Comparison of ENCODE assay signal across 16 cellular contexts in genomic region chr18:33581816-33582215, GRCh38. TPM values are rescaled to one million over a fixed set of nuclear protein-coding genes. Genes with fewer than 3 reads are reported as not detected.
DNase-seq lines count a peak whose midpoint lies in the region; ATAC-seq and TF ChIP-seq lines count a peak whose summit lies in the region.
"Had no signal": no experiment of that assay in that cellular context is flagged by ENCODE, and none has a peak within 500 bp of the region (broad histone marks: within the 10 kb centered on the region; RNA-seq: fewer than 3 reads in every experiment).

No MANE protein-coding gene starts in this region.

- H3K4me3 Mint-ChIP-seq in glutamatergic neuron (ENCODE audit: unreplicated experiment), result peak overlapping the region; percentile 80
- H3K4me3 Mint-ChIP-seq: memory B cell had no signal

- no peak for TF ChIP-seq EP300 in ovary (IDR thresholded peaks at IDR 0.05)

- H3K4me1 ChIP-seq in ovary (ENCODE audit: insufficient read depth), result no peaks in the 10 kb centered on the region

- DNase-seq in DMS53 treated with DMSO at 0.1 percent for 48 hours (lab: John Stamatoyannopoulos, UW; ENCODE audit: unreplicated experiment), result peak; percentile 18
- peak; percentile 71 for DNase-seq in NCI-H510A treated with DMSO at 0.1 percent for 48 hours (lab: John Stamatoyannopoulos, UW)
- no peak for DNase-seq in glutamatergic neuron
- DNase-seq in ovary, result peak in 3 of 5 donors; percentile 29 to 38 (median 30)
- no peak for DNase-seq in SKM-1 (lab: John Stamatoyannopoulos, UW; ENCODE audit: unreplicated experiment)
- DNase-seq in cerebellum (ENCODE audit: low spot score), result no peak
- no peak for DNase-seq in KG1 (lab: John Stamatoyannopoulos, UW)
- DNase-seq: activated CD4-positive, alpha-beta T cell treated with anti-CD3 and anti-CD28 coated beads, Interleukin-2, amount 50 U/mL, for 48 hours; activated T-cell treated with anti-CD3 and anti-CD28 coated beads, Interleukin-2, amount 50 U/mL, for 48 hours; Calu3; foreskin fibroblast; NCI-H2029; stimulated activated naive CD8-positive, alpha-beta T cell treated with anti-CD3 and anti-CD28 coated beads, Interleukin-15, Interleukin-2, amounts not matched to agents 100 U/mL and 50 U/mL, for 24 hours had no signal

- peaks cover 8% of the 10 kb centered on the region for H3K9me3 Mint-ChIP-seq in glutamatergic neuron (ENCODE audit: unreplicated experiment)

- no peaks in the 10 kb centered on the region for H3K9me3 ChIP-seq in ovary

- 48 to 59% (median 52%) methylated on average over 2 of the region's 2 CpGs for WGBS in ovary, 3 donors

- no peaks in the 10 kb centered on the region for H3K27me3 ChIP-seq in ovary

- no peak overlapping the region for H3K4me3 ChIP-seq in ovary
- H3K4me3 ChIP-seq: SJSA1 had no signal

- H3K27me3 Mint-ChIP-seq in glutamatergic neuron (ENCODE audit: unreplicated experiment), result peaks cover 6% of the 10 kb centered on the region

- no peak for TF ChIP-seq POLR2A in ovary (IDR thresholded peaks at IDR 0.05)

- intact Hi-C loops in ovary (cut with DNase I), result no loop called here

- H3K36me3 Mint-ChIP-seq in glutamatergic neuron (ENCODE audit: unreplicated experiment), result no peaks in the 10 kb centered on the region

- H3K36me3 ChIP-seq in ovary, result no peaks in the 10 kb centered on the region
- H3K36me3 ChIP-seq: SJSA1 had no signal

- H3K27ac Mint-ChIP-seq in glutamatergic neuron (ENCODE audit: unreplicated experiment), result no peak overlapping the region
- H3K27ac Mint-ChIP-seq: memory B cell had no signal

- peaks cover 21% of the 10 kb centered on the region for H3K4me1 Mint-ChIP-seq in glutamatergic neuron (ENCODE audit: low read depth, unreplicated experiment)

- peak overlapping the region in 1 of 2 donors; percentile 2 for H3K27ac ChIP-seq in ovary
- H3K27ac ChIP-seq: SJSA1 had no signal

- TF ChIP-seq CTCF in glutamatergic neuron (IDR thresholded peaks at IDR 0.05; ENCODE audit: partially characterized antibody, unreplicated experiment) (no peak), ovary (IDR thresholded peaks at IDR 0.05) (no peak)

- ATAC-seq in GM21723 (IDR thresholded peaks at IDR 0.05; ENCODE audit: unreplicated experiment), result no peak
- ATAC-seq: stimulated activated naive CD8-positive, alpha-beta T cell treated with anti-CD3 and anti-CD28 coated beads, Interleukin-15, Interleukin-2, amounts not matched to agents 100 U/mL and 50 U/mL, for 24 hours had no signal

RNA-seq across cellular contexts. Expression of gene ASXL3, which starts 3.8 kb away (rescaled TPM):
- 45.6 TPM for total RNA-seq in glutamatergic neuron (ENCODE audit: unreplicated experiment)
- total RNA-seq in ovary, result 10 to 100 TPM in 6 of 7 donors, 1 to 10 TPM in 1; 7.0 to 23.2 (median 20.5) TPM
- 1 to 10 TPM; 1.8 to 3.3 TPM for polyA plus RNA-seq in ovary
- 98.8 TPM for total RNA-seq in cerebellum
- total RNA-seq: SJSA1 had no signal

Comparison
In these comparisons a context has a peak if more than half of its experiments do, and no peak if none do; other contexts are left out.
1. DNase-seq: peak in DMS53 treated with DMSO at 0.1 percent for 48 hours (single experiment), NCI-H510A treated with DMSO at 0.1 percent for 48 hours (single experiment) and ovary (3 of 5); none in glutamatergic neuron (single experiment), SKM-1 (single experiment), cerebellum (single experiment) and KG1 (single experiment).